In genomic region chr12:117112268-117112595, GRCh38 we compare ENCODE assay signal across 25 cellular contexts. TPM values are rescaled to one million over a fixed set of nuclear protein-coding genes. Genes with fewer than 3 reads are reported as not detected.
"Had no signal": no experiment of that assay in that cellular context is flagged by ENCODE, and none has a peak within 500 bp of the region (broad histone marks: within the 10 kb centered on the region; RNA-seq: fewer than 3 reads in every experiment).

No MANE protein-coding gene starts in this region.

- H3K9me3 Mint-ChIP-seq: activated CD4-positive, alpha-beta memory T cell treated with anti-CD3 and anti-CD28 coated beads, Interleukin-2, amount 10 ng/mL, durations not matched to agents 7 days and 5 days; activated naive CD4-positive, alpha-beta T cell treated with anti-CD3 and anti-CD28 coated beads for 36 hours; activated naive CD8-positive, alpha-beta T cell treated with anti-CD3 and anti-CD28 coated beads, Interleukin-2, amount 10 ng/mL, durations not matched to agents 7 days and 5 days; activated T-cell treated with anti-CD3 and anti-CD28 coated beads, Interleukin-2, amount 50 U/mL, for 72 hours; effector memory CD8-positive, alpha-beta T cell; nephron; T-helper 1 cell treated with Interleukin-12 subunit alpha and Interleukin-12 subunit beta and Interleukin-4 antibody, amounts not matched to agents 30 μg/mL and 1 μg/mL, for 36 hours had no signal

- H3K27ac ChIP-seq: colonic mucosa, dorsolateral prefrontal cortex, esophagus squamous epithelium, gastroesophageal sphincter, prostate gland, right atrium auricular region, tibial artery had no signal

- H3K27ac Mint-ChIP-seq: activated CD4-positive, alpha-beta memory T cell treated with anti-CD3 and anti-CD28 coated beads, Interleukin-2, amount 10 ng/mL, durations not matched to agents 7 days and 5 days; activated naive CD4-positive, alpha-beta T cell treated with anti-CD3 and anti-CD28 coated beads for 36 hours; activated T-cell treated with anti-CD3 and anti-CD28 coated beads, Interleukin-2, amount 50 U/mL, for 72 hours; effector memory CD8-positive, alpha-beta T cell; stimulated activated naive CD8-positive, alpha-beta T cell treated with anti-CD3 and anti-CD28 coated beads, Interleukin-15, amount 100 ng/mL, for 72 hours; T-helper 1 cell treated with Interleukin-12 subunit alpha and Interleukin-12 subunit beta and Interleukin-4 antibody, amounts not matched to agents 30 μg/mL and 1 μg/mL, for 36 hours had no signal

- H3K9me3 ChIP-seq: colonic mucosa, esophagus squamous epithelium, gastroesophageal sphincter, prostate gland, right atrium auricular region, tibial artery had no signal

- FAIRE-seq: bronchial epithelial cell had no signal

- H3K27me3 ChIP-seq: colonic mucosa, dorsolateral prefrontal cortex, right atrium auricular region had no signal

- H3K36me3 Mint-ChIP-seq: activated naive CD8-positive, alpha-beta T cell treated with anti-CD3 and anti-CD28 coated beads, Interleukin-2, amount 10 ng/mL, durations not matched to agents 7 days and 5 days had no signal

- H3K4me1 ChIP-seq: colonic mucosa, esophagus squamous epithelium, gastroesophageal sphincter, prostate gland, right atrium auricular region, tibial artery had no signal

- H3K4me1 Mint-ChIP-seq: activated CD4-positive, alpha-beta memory T cell treated with anti-CD3 and anti-CD28 coated beads, Interleukin-2, amount 10 ng/mL, durations not matched to agents 7 days and 5 days had no signal

- H3K4me3 Mint-ChIP-seq: activated CD4-positive, alpha-beta memory T cell treated with anti-CD3 and anti-CD28 coated beads, Interleukin-2, amount 10 ng/mL, durations not matched to agents 7 days and 5 days; activated naive CD4-positive, alpha-beta T cell treated with anti-CD3 and anti-CD28 coated beads for 36 hours; activated naive CD8-positive, alpha-beta T cell treated with anti-CD3 and anti-CD28 coated beads, Interleukin-2, amount 10 ng/mL, durations not matched to agents 7 days and 5 days; activated T-cell treated with anti-CD3 and anti-CD28 coated beads, Interleukin-2, amount 50 U/mL, for 72 hours; effector memory CD8-positive, alpha-beta T cell; stimulated activated naive CD8-positive, alpha-beta T cell treated with anti-CD3 and anti-CD28 coated beads, Interleukin-15, amount 100 ng/mL, for 72 hours; T-helper 1 cell treated with Interleukin-12 subunit alpha and Interleukin-12 subunit beta and Interleukin-4 antibody, amounts not matched to agents 30 μg/mL and 1 μg/mL, for 36 hours had no signal

- DNase-seq: activated CD4-positive, alpha-beta memory T cell treated with anti-CD3 and anti-CD28 coated beads, Interleukin-2, amount 10 ng/mL, durations not matched to agents 7 days and 5 days; activated CD4-positive, alpha-beta T cell treated with anti-CD3 and anti-CD28 coated beads for 4 hours; activated CD4-positive, CD25-positive, alpha-beta regulatory T cell; activated effector memory CD4-positive, alpha-beta T cell treated with Interleukin-2 at 50 U/mL for 16 hours; activated naive CD4-positive, alpha-beta T cell treated with anti-CD3 and anti-CD28 coated beads for 36 hours; activated naive CD8-positive, alpha-beta T cell treated with anti-CD3 and anti-CD28 coated beads, Interleukin-2, amount 10 ng/mL, durations not matched to agents 7 days and 5 days; activated T-cell treated with anti-CD3 and anti-CD28 coated beads, Interleukin-2, amount 50 U/mL, for 72 hours; amniotic stem cell; colonic mucosa; effector memory CD8-positive, alpha-beta T cell; esophagus squamous epithelium; head of caudate nucleus; islet precursor cell; left cardiac atrium; stimulated activated CD4-positive, alpha-beta T cell treated with anti-CD3 and anti-CD28 coated beads, Interleukin-1b, Interleukin-23, amount 100 ng/mL, for 48 hours; stimulated activated naive CD8-positive, alpha-beta T cell treated with anti-CD3 and anti-CD28 coated beads, Interleukin-15, amount 100 ng/mL, for 72 hours; tibial artery had no signal

- H3K36me3 ChIP-seq: colonic mucosa, esophagus squamous epithelium, gastroesophageal sphincter, prostate gland, right atrium auricular region, tibial artery had no signal

- H3K4me3 ChIP-seq: colonic mucosa, dorsolateral prefrontal cortex, esophagus squamous epithelium, gastroesophageal sphincter, prostate gland, right atrium auricular region, tibial artery had no signal

RNA-seq across cellular contexts. Expression of gene TESC, which starts 13.0 kb away (rescaled TPM):
- total RNA-seq: bronchial epithelial cell, osteoblast had no signal
